Comparison of ENCODE assay signal across 22 cellular contexts in genomic region chrX:13023526-13024469, GRCh38. TPM values are rescaled to one million over a fixed set of nuclear protein-coding genes. Genes with fewer than 3 reads are reported as not detected.
DNase-seq lines count a peak whose midpoint lies in the region; ATAC-seq, FAIRE-seq and TF ChIP-seq lines count a peak whose summit lies in the region.
"Had no signal": no experiment of that assay in that cellular context is flagged by ENCODE, and none has a peak within 500 bp of the region (broad histone marks: within the 10 kb centered on the region; RNA-seq: fewer than 3 reads in every experiment).

No MANE protein-coding gene starts in this region.

- no peak for TF ChIP-seq POLR2A in IMR-90 (IDR thresholded peaks at IDR 0.05; ENCODE audit: low read depth, low read length)

- H2BK15ac ChIP-seq in IMR-90 (ENCODE audit: low read depth, low read length) = peak overlapping the region; percentile 34; the same call in 1 of the 3 replicates

- no peaks in the 10 kb centered on the region for H3K36me3 Mint-ChIP-seq in activated CD4-positive, alpha-beta memory T cell treated with anti-CD3 and anti-CD28 coated beads for 36 hours
- peaks cover 11% of the 10 kb centered on the region for H3K36me3 Mint-ChIP-seq in activated CD4-positive, alpha-beta memory T cell treated with anti-CD3 and anti-CD28 coated beads, Interleukin-2, amount 10 ng/mL, durations not matched to agents 7 days and 5 days (ENCODE audit: low read depth)

- in situ Hi-C loops in IMR-90 (cut with MboI; ENCODE audit: low sequenced_read_pairs) = no loop called here

- no TSS peak for BruUV-seq in IMR-90 (replicated peaks; lab: Mats Ljungman, UMichigan)

- H3K4me3 ChIP-seq in IMR-90 (ENCODE audit: insufficient read depth, low read depth, low read length) (no peak overlapping the region), colonic mucosa (no peak overlapping the region), small intestine (ENCODE audit: low read depth in 1 of 2, low read length in 2 of 2) (no peak overlapping the region), H7 (ENCODE audit: insufficient read depth, low read depth, low read length) (no peak overlapping the region)
- H3K4me3 ChIP-seq: BLaER1 treated with 17β-estradiol and CSF1 and Interleukin-3, amounts not matched to agents 10 nM and 100 nM; dorsolateral prefrontal cortex; smooth muscle cell had no signal

- WGBS in IMR-90 (ENCODE audit: extremely low coverage in 2 of 2, insufficient read length in 1 of 2), 2 experiments = 69% methylated on average over 3 of the region's 7 CpGs; no CpG with 5 or more reads in 1 of the 2 experiments
- 42 to 69% (median 57%) methylated on average over 7 of the region's 7 CpGs for WGBS in small intestine, 3 donors

- no peak overlapping the region for H2AFZ ChIP-seq in IMR-90 (replicated peaks; ENCODE audit: low read length, poor library complexity)

- no peak overlapping the region for H3K4me3 Mint-ChIP-seq in activated CD4-positive, alpha-beta memory T cell treated with anti-CD3 and anti-CD28 coated beads for 36 hours
- no peak overlapping the region for H3K4me3 Mint-ChIP-seq in activated CD4-positive, alpha-beta memory T cell treated with anti-CD3 and anti-CD28 coated beads, Interleukin-2, amount 10 ng/mL, durations not matched to agents 7 days and 5 days

- intact Hi-C loops in activated CD4-positive, alpha-beta memory T cell treated with anti-CD3 and anti-CD28 coated beads for 36 hours (cut with micrococcal nuclease) = no loop called here
- intact Hi-C loops in IMR-90 (cut with micrococcal nuclease) (no loop called here), colonic mucosa (cut with DNase I) (no loop called here)

- ATAC-seq in IMR-90 (ENCODE audit: low read depth) (no peak), GM21360 (IDR thresholded peaks at IDR 0.05; ENCODE audit: unreplicated experiment) (no peak), GM19455 (IDR thresholded peaks at IDR 0.05; ENCODE audit: unreplicated experiment) (no peak)
- ATAC-seq: foreskin keratinocyte had no signal

- no peak overlapping the region for H3K9ac ChIP-seq in IMR-90 (ENCODE audit: low read depth, low read length)
- peak overlapping the region in 1 of 2 donors; percentile 27 for H3K9ac ChIP-seq in colonic mucosa (ENCODE audit: low read depth in 2 of 2, low read length in 2 of 2)
- H3K9ac ChIP-seq: BLaER1 treated with 17β-estradiol and CSF1 and Interleukin-3, amounts not matched to agents 10 nM and 100 nM had no signal

- H3K79me1 ChIP-seq in IMR-90 (ENCODE audit: low read depth in 1 of 2, low read length in 2 of 2) = no peaks in the 10 kb centered on the region

- peaks cover 60% of the 10 kb centered on the region for H3K4me1 Mint-ChIP-seq in activated CD4-positive, alpha-beta memory T cell treated with anti-CD3 and anti-CD28 coated beads for 36 hours (ENCODE audit: low read depth)
- peaks cover 45% of the 10 kb centered on the region for H3K4me1 Mint-ChIP-seq in activated CD4-positive, alpha-beta memory T cell treated with anti-CD3 and anti-CD28 coated beads, Interleukin-2, amount 10 ng/mL, durations not matched to agents 7 days and 5 days

- peak overlapping the region; percentile 87 for H2BK20ac ChIP-seq in IMR-90 (ENCODE audit: low read depth, low read length)

- no peaks in the 10 kb centered on the region for H3K9me1 ChIP-seq in IMR-90 (ENCODE audit: insufficient read depth, low read length)

- peak overlapping the region; percentile 80 for H3K18ac ChIP-seq in IMR-90 (ENCODE audit: low read depth, low read length)

- peak overlapping the region; percentile 64 for H3K27ac Mint-ChIP-seq in activated CD4-positive, alpha-beta memory T cell treated with anti-CD3 and anti-CD28 coated beads for 36 hours
- no peak overlapping the region for H3K27ac Mint-ChIP-seq in activated CD4-positive, alpha-beta memory T cell treated with anti-CD3 and anti-CD28 coated beads, Interleukin-2, amount 10 ng/mL, durations not matched to agents 7 days and 5 days

- POLR2A ChIA-PET in activated CD4-positive, alpha-beta memory T cell treated with anti-CD3 and anti-CD28 coated beads for 36 hours (lab: Charles Lee) = no interaction called here
- POLR2A ChIA-PET in activated CD4-positive, alpha-beta memory T cell treated with anti-CD3 and anti-CD28 coated beads, Interleukin-2, amount 10 ng/mL, durations not matched to agents 7 days and 5 days (lab: Charles Lee) = interaction anchor here (2.5 kb wide), 1 partner anchor 45 kb away, joined by 13 read pairs; no protein-coding TSS in a partner anchor
- POLR2A ChIA-PET in IMR-90 (lab: Charles Lee; ENCODE audit: unreplicated experiment) = no interaction called here

- CTCF ChIA-PET in activated CD4-positive, alpha-beta memory T cell treated with anti-CD3 and anti-CD28 coated beads for 36 hours (lab: Charles Lee) = no interaction called here
- CTCF ChIA-PET in activated CD4-positive, alpha-beta memory T cell treated with anti-CD3 and anti-CD28 coated beads, Interleukin-2, amount 10 ng/mL, durations not matched to agents 7 days and 5 days (lab: Charles Lee) = no interaction called here
- CTCF ChIA-PET in IMR-90 (lab: Yijun Ruan, JAX) = no interaction called here

- H3K9me3 ChIP-seq in IMR-90 (ENCODE audit: control insufficient read depth, insufficient read depth, low read length) = no peaks in the 10 kb centered on the region
- no peaks in the 10 kb centered on the region for H3K9me3 ChIP-seq in colonic mucosa
- no peaks in the 10 kb centered on the region for H3K9me3 ChIP-seq in small intestine (ENCODE audit: control insufficient read depth, low read depth)
- H3K9me3 ChIP-seq: BLaER1 treated with 17β-estradiol and CSF1 and Interleukin-3, amounts not matched to agents 10 nM and 100 nM had no signal

- peak overlapping the region; percentile 70 for H2BK120ac ChIP-seq in IMR-90 (ENCODE audit: low read depth, low read length)

- peak overlapping the region; percentile 52 for H3K4ac ChIP-seq in IMR-90 (ENCODE audit: low read depth, low read length)

- peaks cover 15% of the 10 kb centered on the region for H3K4me1 ChIP-seq in IMR-90 (ENCODE audit: control insufficient read depth, insufficient read depth, low read length)
- H3K4me1 ChIP-seq in colonic mucosa = no peaks in the 10 kb centered on the region
- peaks cover 0 to 3% of the 10 kb centered on the region in 2 donors for H3K4me1 ChIP-seq in small intestine (ENCODE audit: control insufficient read depth in 2 of 2, insufficient read depth in 1 of 2, low read depth in 1 of 2, low read length in 1 of 2)

- TF ChIP-seq CTCF in IMR-90 (conservative IDR thresholded peaks at IDR 0.05; ENCODE audit: low read depth, low read length) (no peak), colonic mucosa (IDR thresholded peaks at IDR 0.05) (no peak)

- no peaks in the 10 kb centered on the region for H3K9me3 Mint-ChIP-seq in activated CD4-positive, alpha-beta memory T cell treated with anti-CD3 and anti-CD28 coated beads for 36 hours
- H3K9me3 Mint-ChIP-seq in activated CD4-positive, alpha-beta memory T cell treated with anti-CD3 and anti-CD28 coated beads, Interleukin-2, amount 10 ng/mL, durations not matched to agents 7 days and 5 days = no peaks in the 10 kb centered on the region

- H3K23ac ChIP-seq in IMR-90 (ENCODE audit: low read depth, low read length) = 0 out of 2 replicates have a peak overlapping the region, but pooled peaks have one; percentile 10

- no peaks in the 10 kb centered on the region for H4K20me1 ChIP-seq in IMR-90 (ENCODE audit: insufficient read depth, low read length)
- H4K20me1 ChIP-seq: BLaER1 treated with 17β-estradiol and CSF1 and Interleukin-3, amounts not matched to agents 10 nM and 100 nM had no signal

- dilution Hi-C loops in IMR-90 (cut with HindIII; ENCODE audit: low sequenced_read_pairs, unreplicated experiment) = no loop called here

- H3K27ac ChIP-seq in IMR-90 (ENCODE audit: insufficient read depth, low read length) (no peak overlapping the region; the same call in 1 of the 2 replicates), colonic mucosa (peak overlapping the region; percentile 61), small intestine (ENCODE audit: low read depth in 1 of 2, low read length in 1 of 2) (peak overlapping the region; percentile 12 to 68)
- H3K27ac ChIP-seq: BLaER1 treated with 17β-estradiol and CSF1 and Interleukin-3, amounts not matched to agents 10 nM and 100 nM; dorsolateral prefrontal cortex; epithelial cell of prostate; foreskin keratinocyte had no signal

- H3K4me2 ChIP-seq in IMR-90 (ENCODE audit: low read depth, low read length) = no peak overlapping the region
- H3K4me2 ChIP-seq: smooth muscle cell had no signal

- H3K36me3 ChIP-seq in IMR-90 (ENCODE audit: control insufficient read depth, insufficient read depth, low read length) (no peaks in the 10 kb centered on the region), colonic mucosa (no peaks in the 10 kb centered on the region), small intestine (ENCODE audit: control insufficient read depth in 2 of 2, insufficient read depth in 2 of 2, low read length in 2 of 2) (no peaks in the 10 kb centered on the region), H7 (replicated peaks; ENCODE audit: control insufficient read depth, insufficient read depth, low read length) (no peaks in the 10 kb centered on the region)
- H3K36me3 ChIP-seq: BLaER1 treated with 17β-estradiol and CSF1 and Interleukin-3, amounts not matched to agents 10 nM and 100 nM had no signal

- H2AK9ac ChIP-seq in IMR-90 (replicated peaks; ENCODE audit: low read depth, low read length, poor library complexity) = no peak overlapping the region

- H4K91ac ChIP-seq in IMR-90 (ENCODE audit: insufficient read depth, low read depth, low read length) = peak overlapping the region; percentile 54

- peak overlapping the region in 1 of 2 experiments; percentile 53; a peak in 3 of 4 replicates for H4K8ac ChIP-seq in IMR-90 (ENCODE audit: low read depth in 2 of 2, low read length in 2 of 2)

- H3K27me3 Mint-ChIP-seq in activated CD4-positive, alpha-beta memory T cell treated with anti-CD3 and anti-CD28 coated beads for 36 hours = no peaks in the 10 kb centered on the region
- H3K27me3 Mint-ChIP-seq in activated CD4-positive, alpha-beta memory T cell treated with anti-CD3 and anti-CD28 coated beads, Interleukin-2, amount 10 ng/mL, durations not matched to agents 7 days and 5 days = no peaks in the 10 kb centered on the region

- no peak overlapping the region for H3K56ac ChIP-seq in IMR-90 (ENCODE audit: extremely low read depth, insufficient read depth, low read length)

- H2BK5ac ChIP-seq in IMR-90 (ENCODE audit: low read depth, low read length, poor library complexity, severe bottlenecking) = no peak overlapping the region

- H3K27me3 ChIP-seq in IMR-90 (ENCODE audit: control insufficient read depth, insufficient read depth, low read length) (no peaks in the 10 kb centered on the region), colonic mucosa (no peaks in the 10 kb centered on the region), small intestine (ENCODE audit: control insufficient read depth in 2 of 2, insufficient read depth in 2 of 2, low read length in 2 of 2) (no peaks in the 10 kb centered on the region), H7 (ENCODE audit: control insufficient read depth, insufficient read depth, low read length) (no peaks in the 10 kb centered on the region)
- H3K27me3 ChIP-seq: foreskin keratinocyte had no signal

- no peak for TF ChIP-seq RAD21 in IMR-90 (IDR thresholded peaks at IDR 0.05; ENCODE audit: low read length)

- H4K5ac ChIP-seq in IMR-90 (ENCODE audit: low read depth, low read length) = peak overlapping the region; percentile 42; the same call in 1 of the 2 replicates

- peak overlapping the region; percentile 19 for H3K14ac ChIP-seq in IMR-90 (replicated peaks; ENCODE audit: low read depth, low read length)

- peak overlapping the region; percentile 36 for H2AK5ac ChIP-seq in IMR-90 (ENCODE audit: low read depth, low read length)

- DNase-seq in activated CD4-positive, alpha-beta memory T cell treated with anti-CD3 and anti-CD28 coated beads for 36 hours = no peak
- no peak for DNase-seq in activated CD4-positive, alpha-beta memory T cell treated with anti-CD3 and anti-CD28 coated beads, Interleukin-2, amount 10 ng/mL, durations not matched to agents 7 days and 5 days
- no peak for DNase-seq in IMR-90
- no peak for DNase-seq in colonic mucosa
- peak; percentile 84 for DNase-seq in small intestine
- DNase-seq in H7 = no peak
- DNase-seq: activated CD4-positive, alpha-beta T cell treated with anti-CD3 and anti-CD28 coated beads for 48 hours; activated T-cell treated with anti-CD3 and anti-CD28 coated beads for 4 hours; dorsolateral prefrontal cortex; foreskin keratinocyte; KBM-7; kidney; mammary epithelial cell; NCI-H187 treated with DMSO at 0.1 percent for 48 hours; stimulated activated CD4-positive, alpha-beta T cell treated with anti-CD3 and anti-CD28 coated beads, Interleukin-4, amount 100 ng/mL, for 24 hours had no signal

- FAIRE-seq in small intestine (lab: Jason Lieb, UNC) = no peak
- FAIRE-seq: A204.1, kidney had no signal

RNA-seq across cellular contexts. Expression of gene FAM9C, which starts 20.6 kb away (rescaled TPM):
- under 1 TPM in 1 of 2 experiments, not detected in 1; 0.05 TPM for total RNA-seq in activated CD4-positive, alpha-beta memory T cell treated with anti-CD3 and anti-CD28 coated beads for 36 hours
- total RNA-seq in activated CD4-positive, alpha-beta memory T cell treated with anti-CD3 and anti-CD28 coated beads, Interleukin-2, amount 10 ng/mL, durations not matched to agents 7 days and 5 days = not detected
- total RNA-seq in IMR-90 (2012; rRNA removed) = not detected in 2 replicates
- not detected in 2 replicates for polyA plus RNA-seq in IMR-90 (2012; rRNA removed)
- not detected in 2 replicates for polyA plus RNA-seq in IMR-90 (2012; cell fraction: cytosol; rRNA removed)
- polyA plus RNA-seq in IMR-90 (2012; cell fraction: nucleus; rRNA removed; ENCODE audit: low replicate concordance) = not detected in 2 replicates
- total RNA-seq in colonic mucosa = not detected
- polyA plus RNA-seq in small intestine = not detected
- 0.07 and 0.18 TPM in 2 replicates for total RNA-seq in H7 (2014; rRNA removed; shearing (Covaris generic))
- total RNA-seq: bronchial epithelial cell, foreskin keratinocyte, kidney, mammary epithelial cell, smooth muscle cell had no signal
- polyA plus RNA-seq: foreskin keratinocyte, mammary epithelial cell, smooth muscle cell had no signal

RNA-seq across cellular contexts. Expression of gene TMSB4X, which starts 48.9 kb away (rescaled TPM):
- total RNA-seq in activated CD4-positive, alpha-beta memory T cell treated with anti-CD3 and anti-CD28 coated beads for 36 hours = 1,000 to 10,000 TPM; 6,087 to 6,256 TPM
- over 10,000 TPM; 10,813 to 11,021 TPM for total RNA-seq in activated CD4-positive, alpha-beta memory T cell treated with anti-CD3 and anti-CD28 coated beads, Interleukin-2, amount 10 ng/mL, durations not matched to agents 7 days and 5 days
- total RNA-seq in IMR-90 (2012; rRNA removed) = 9,222 and 11,116 TPM in 2 replicates
- polyA plus RNA-seq in IMR-90 (2012; rRNA removed) = 4,133 and 4,648 TPM in 2 replicates
- 4,164 and 9,036 TPM in 2 replicates for polyA plus RNA-seq in IMR-90 (2012; cell fraction: cytosol; rRNA removed)
- 567 and 1,669 TPM in 2 replicates for polyA plus RNA-seq in IMR-90 (2012; cell fraction: nucleus; rRNA removed; ENCODE audit: low replicate concordance)
- total RNA-seq in colonic mucosa = 1,000 to 10,000 TPM; 3,844 to 4,288 TPM
- polyA plus RNA-seq in small intestine = 1,000 to 10,000 TPM; 3,848 to 6,707 (median 4,907) TPM
- 11,693 and 13,183 TPM in 2 replicates for total RNA-seq in H7 (2014; rRNA removed; shearing (Covaris generic))
